In genomic region chr7:15764986-15765385, GRCh38 we compare ENCODE assay signal across 27 cellular contexts.
DNase-seq lines count a peak whose midpoint lies in the region; FAIRE-seq and TF ChIP-seq lines count a peak whose summit lies in the region.
"Had no signal": no experiment of that assay in that cellular context is flagged by ENCODE, and none has a peak within 500 bp of the region (broad histone marks: within the 10 kb centered on the region; RNA-seq: fewer than 3 reads in every experiment).

No MANE protein-coding gene starts in this region.

- H3K4me3 ChIP-seq in small intestine (ENCODE audit: low read depth in 1 of 2, low read length in 2 of 2), result no peak overlapping the region
- H3K4me3 ChIP-seq: GM23248, ovary, right lobe of liver, tibial artery had no signal

- FAIRE-seq in small intestine (lab: Jason Lieb, UNC), result no peak
- FAIRE-seq: HTR-8/SVneo had no signal

- no peaks in the 10 kb centered on the region for H3K36me3 ChIP-seq in small intestine (ENCODE audit: control insufficient read depth in 2 of 2, insufficient read depth in 2 of 2, low read length in 2 of 2)
- H3K36me3 ChIP-seq: brain microvascular endothelial cell, ovary, right lobe of liver, tibial artery had no signal

- peak; percentile 48 for DNase-seq in NCI-H146 treated with DMSO at 0.1 percent for 48 hours (lab: John Stamatoyannopoulos, UW; ENCODE audit: unreplicated experiment)
- DNase-seq in erythroblast (lab: John Stamatoyannopoulos, UW), result peak; percentile 19 to 38
- DNase-seq in lung microvascular endothelial cell (ENCODE audit: low read depth in 2 of 2), result peak; percentile 38 to 75
- peak; percentile 68 for DNase-seq in small intestine
- no peak for DNase-seq in dedifferentiated amniotic fluid mesenchymal stem cell (ENCODE audit: extremely low spot score)
- no peak for DNase-seq in AG08395 (ENCODE audit: low spot score)
- no peak for DNase-seq in KG1 (lab: John Stamatoyannopoulos, UW)
- DNase-seq: activated CD4-positive, alpha-beta T cell treated with anti-CD3 and anti-CD28 coated beads for 48 hours; activated naive CD4-positive, alpha-beta T cell; activated T-cell treated with anti-CD3 and anti-CD28 coated beads, Interleukin-2, amount 50 U/mL, for 4 hours; brain microvascular endothelial cell; CD8-positive, alpha-beta memory T cell; DMS79; effector memory CD8-positive, alpha-beta T cell; GF-D8; GM23248; HFFc6; kidney glomerular epithelial cell; midbrain; NCI-H1694 treated with DMSO at 0.1 percent for 48 hours; ovary; right lobe of liver; stimulated activated CD4-positive, alpha-beta T cell treated with anti-CD3 and anti-CD28 coated beads, Interleukin-15, amount 100 ng/mL, for 24 hours; stimulated activated naive CD8-positive, alpha-beta T cell treated with anti-CD3 and anti-CD28 coated beads, Interleukin-15, amount 100 ng/mL, for 72 hours; tibial artery had no signal

- H3K27ac ChIP-seq in small intestine (ENCODE audit: low read depth in 1 of 2, low read length in 1 of 2), result no peak overlapping the region
- H3K27ac ChIP-seq: brain microvascular endothelial cell, GM23248, KMS-11, ovary, right lobe of liver, tibial artery had no signal

- no peaks in the 10 kb centered on the region for H3K27me3 ChIP-seq in small intestine (ENCODE audit: control insufficient read depth in 2 of 2, insufficient read depth in 2 of 2, low read length in 2 of 2)
- H3K27me3 ChIP-seq: brain microvascular endothelial cell, ovary, right lobe of liver, tibial artery had no signal

- no peaks in the 10 kb centered on the region for H3K9me3 ChIP-seq in small intestine (ENCODE audit: control insufficient read depth, low read depth)
- H3K9me3 ChIP-seq: ovary, right lobe of liver, tibial artery had no signal

- no peaks in the 10 kb centered on the region for H3K4me1 ChIP-seq in small intestine (ENCODE audit: control insufficient read depth in 2 of 2, insufficient read depth in 1 of 2, low read depth in 1 of 2, low read length in 1 of 2)
- H3K4me1 ChIP-seq: right lobe of liver, tibial artery had no signal

- TF ChIP-seq POLR2A in erythroblast (IDR thresholded peaks at IDR 0.05; ENCODE audit: low read length), result no peak

- 12 to 32% (median 19%) methylated on average over 3 of the region's 3 CpGs for WGBS in small intestine, 3 donors

Comparison
In these comparisons a context has a peak if more than half of its experiments do, and no peak if none do; other contexts are left out.
1. DNase-seq: peak in NCI-H146 treated with DMSO at 0.1 percent for 48 hours (single experiment), erythroblast (2 of 2), lung microvascular endothelial cell (2 of 2) and small intestine (single experiment); none in dedifferentiated amniotic fluid mesenchymal stem cell (single experiment), AG08395 (single experiment) and KG1 (single experiment).